8 cellular contexts compared by ENCODE assay signal in the genomic region with DNA sequence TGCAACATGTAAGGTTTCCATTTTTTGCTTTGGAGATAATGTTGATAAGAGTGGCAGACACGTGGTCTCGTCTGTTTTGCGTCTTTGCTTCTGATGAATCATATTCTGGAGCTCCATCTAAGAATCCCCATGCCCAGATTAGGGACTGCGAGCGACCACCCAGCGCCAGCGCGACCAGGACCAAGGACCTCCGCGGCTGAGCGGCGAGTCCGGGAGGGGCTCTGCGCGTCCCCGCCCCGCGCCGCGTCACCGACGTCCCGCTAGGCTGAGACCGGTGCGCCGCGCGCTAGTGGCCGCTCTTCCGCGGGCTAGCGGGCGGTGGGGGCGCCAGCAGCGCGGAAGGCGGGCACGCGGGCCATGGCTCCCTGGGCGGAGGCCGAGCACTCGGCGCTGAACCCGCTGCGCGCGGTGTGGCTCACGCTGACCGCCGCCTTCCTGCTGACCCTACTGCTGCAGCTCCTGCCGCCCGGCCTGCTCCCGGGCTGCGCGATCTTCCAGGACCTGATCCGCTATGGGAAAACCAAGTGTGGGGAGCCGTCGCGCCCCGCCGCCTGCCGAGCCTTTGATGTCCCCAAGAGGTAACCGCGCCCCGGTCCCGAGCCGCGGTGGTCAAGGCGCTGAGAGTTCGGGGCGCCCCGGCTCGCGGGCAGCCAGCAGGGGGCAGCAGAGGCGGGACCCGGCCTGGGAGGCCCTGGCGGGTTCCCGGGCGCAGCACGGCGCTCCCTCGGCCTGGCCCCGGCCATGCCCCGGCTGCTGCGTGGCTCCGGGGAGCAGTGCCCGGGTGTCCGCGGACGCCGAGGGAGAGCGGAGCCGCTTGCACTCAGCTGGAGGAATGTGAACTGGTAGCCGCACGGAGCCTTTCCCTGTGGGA. TPM values are rescaled to one million over a fixed set of nuclear protein-coding genes. Genes with fewer than 3 reads are reported as not detected.
DNase-seq lines count a peak whose midpoint lies in the region; TF ChIP-seq lines count a peak whose summit lies in the region.

A gene (plus strand): TSS at position 263 of the 871 bp plus-strand sequence. CDS start 95 bp downstream, at position 358.

- peak within 1 kb of the TSS; percentile 92 for H2AFZ ChIP-seq in GM23248
- peak within 1 kb of the TSS; percentile 99 for H2AFZ ChIP-seq in Karpas-422 (ENCODE audit: low read length)
- H2AFZ ChIP-seq in neural progenitor cell (replicated peaks): peak within 1 kb of the TSS; percentile 97

- H3K27ac Mint-ChIP-seq in neural progenitor cell: peak within 1 kb of the TSS; percentile 1

- peak; percentile 90 for TF ChIP-seq POLR2A in Raji (IDR thresholded peaks at IDR 0.05; ENCODE audit: insufficient read depth, low read depth, low read length)

- 1% methylated on average over 75 to 92 of the region's 95 CpGs for WGBS in GM23248 (ENCODE audit: low coverage in 1 of 2, low lambda C conversion rate in 2 of 2, missing lambda C conversion rate in 2 of 2), 2 experiments

- no peaks in the 10 kb centered on the region for H3K27me3 ChIP-seq in GM23248 (replicated peaks; ENCODE audit: insufficient read depth)
- H3K27me3 ChIP-seq in Karpas-422 (ENCODE audit: low read length): no peaks in the 10 kb centered on the region
- H3K27me3 ChIP-seq in neural progenitor cell: peaks cover 13% of the 10 kb centered on the region
- H3K27me3 ChIP-seq in subcutaneous abdominal adipose tissue (ENCODE audit: control insufficient read depth in 5 of 5, insufficient read depth in 4 of 5, low read length in 5 of 5): no peaks in the 10 kb centered on the region

- H4K20me1 ChIP-seq in GM23248 (ENCODE audit: insufficient read depth): no peaks in the 10 kb centered on the region
- no peaks in the 10 kb centered on the region for H4K20me1 ChIP-seq in Karpas-422 (ENCODE audit: insufficient read depth, low read depth, low read length)
- no peaks in the 10 kb centered on the region for H4K20me1 ChIP-seq in neural progenitor cell (ENCODE audit: low read depth)

- peaks cover 10% of the 10 kb centered on the region for H3K27me3 Mint-ChIP-seq in neural progenitor cell (ENCODE audit: insufficient read depth, low read depth)

- H3K4me1 Mint-ChIP-seq in neural progenitor cell: peaks cover 8% of the 10 kb centered on the region

- in situ Hi-C loops in G401 (cut with HindIII; ENCODE audit: low sequenced_read_pairs): no loop called here
- in situ Hi-C loops in GM23248 (cut with MboI): no loop called here

- H3K79me2 ChIP-seq in GM23248 (ENCODE audit: insufficient read depth) (peaks cover 42% of the 10 kb centered on the region), Karpas-422 (ENCODE audit: low read length) (peaks cover 7% of the 10 kb centered on the region; the same call in 1 of the 2 replicates), neural progenitor cell (ENCODE audit: low read depth) (peaks cover 13% of the 10 kb centered on the region)

- H3K4me3 ChIP-seq in GM23248: peak within 1 kb of the TSS; percentile 84
- peak within 1 kb of the TSS; percentile 80 for H3K4me3 ChIP-seq in Karpas-422 (ENCODE audit: low read length)
- peak within 1 kb of the TSS; percentile 61 to 73 for H3K4me3 ChIP-seq in foreskin fibroblast (ENCODE audit: low read depth in 1 of 2, low read length in 2 of 2)
- peak within 1 kb of the TSS; percentile 88 for H3K4me3 ChIP-seq in neural progenitor cell
- peak within 1 kb of the TSS; percentile 72 to 86 (median 78) for H3K4me3 ChIP-seq in subcutaneous abdominal adipose tissue (ENCODE audit: low read depth in 1 of 5, low read length in 5 of 5)

- H3F3A ChIP-seq in GM23248 (ENCODE audit: insufficient read depth) (peaks cover 30% of the 10 kb centered on the region), neural progenitor cell (ENCODE audit: low read depth) (peaks cover 40% of the 10 kb centered on the region)

- H3K9me3 ChIP-seq in GM23248 (ENCODE audit: low read depth): no peaks in the 10 kb centered on the region
- no peaks in the 10 kb centered on the region for H3K9me3 ChIP-seq in Karpas-422 (ENCODE audit: low read length)
- no peaks in the 10 kb centered on the region for H3K9me3 ChIP-seq in neural progenitor cell (ENCODE audit: low read depth)
- H3K9me3 ChIP-seq in subcutaneous abdominal adipose tissue (ENCODE audit: control insufficient read depth in 5 of 5, low read length in 5 of 5): no peaks in the 10 kb centered on the region

- peak within 1 kb of the TSS; percentile 85 for H3K27ac ChIP-seq in GM23248
- peak within 1 kb of the TSS; percentile 44; the same call in 1 of the 2 replicates for H3K27ac ChIP-seq in Karpas-422 (ENCODE audit: low read length)
- H3K27ac ChIP-seq in neural progenitor cell: no peak within 1 kb of the TSS
- H3K27ac ChIP-seq in subcutaneous abdominal adipose tissue (ENCODE audit: low read depth, low read length): peak within 1 kb of the TSS; percentile 95

- peak within 1 kb of the TSS; percentile 87 for H3K9ac ChIP-seq in GM23248
- peak within 1 kb of the TSS; percentile 92 for H3K9ac ChIP-seq in Karpas-422 (ENCODE audit: low read length)
- H3K9ac ChIP-seq in neural progenitor cell: no peak within 1 kb of the TSS
- H3K9ac ChIP-seq in subcutaneous abdominal adipose tissue (ENCODE audit: low read length in 5 of 5): peak within 1 kb of the TSS; percentile 82 to 91 (median 87)

- H3K4me3 Mint-ChIP-seq in neural progenitor cell: peak within 1 kb of the TSS; percentile 88

- H3K9me2 ChIP-seq in GM23248 (ENCODE audit: insufficient read depth) (no peaks in the 10 kb centered on the region), Karpas-422 (replicated peaks; ENCODE audit: insufficient read depth, low read length) (no peaks in the 10 kb centered on the region)

- H3K36me3 ChIP-seq in GM23248 (ENCODE audit: low read depth) (no peaks in the 10 kb centered on the region), Karpas-422 (ENCODE audit: insufficient read depth, low read length) (no peaks in the 10 kb centered on the region), neural progenitor cell (no peaks in the 10 kb centered on the region), subcutaneous abdominal adipose tissue (ENCODE audit: control insufficient read depth in 5 of 5, insufficient read depth in 5 of 5, low read length in 5 of 5) (no peaks in the 10 kb centered on the region)

- peak within 1 kb of the TSS; percentile 89 for H3K4me2 ChIP-seq in GM23248 (ENCODE audit: unreplicated experiment)
- peak within 1 kb of the TSS; percentile 91 for H3K4me2 ChIP-seq in Karpas-422 (ENCODE audit: low read depth, low read length, poor library complexity, severe bottlenecking)
- H3K4me2 ChIP-seq in neural progenitor cell: peak within 1 kb of the TSS; percentile 93

- peak; percentile 71 for TF ChIP-seq CTCF in foreskin fibroblast (IDR thresholded peaks at IDR 0.05; ENCODE audit: low read depth, low read length)
- peak; percentile 84 for TF ChIP-seq CTCF in neural progenitor cell (IDR thresholded peaks at IDR 0.05)

- DNase-seq in G401 (ENCODE audit: low spot score): peak; percentile 77
- DNase-seq in GM23248: peak; percentile 93
- peak; percentile 92 for DNase-seq in Karpas-422
- peak; percentile 94 for DNase-seq in activated effector memory CD4-positive, alpha-beta T cell treated with anti-CD3 and anti-CD28 coated beads, Interleukin-2, amount 50 U/mL, for 16 hours
- DNase-seq in foreskin fibroblast: peak; percentile 82 to 95
- peak; percentile 92 for DNase-seq in neural progenitor cell (ENCODE audit: low spot score)

- H3K36me3 Mint-ChIP-seq in neural progenitor cell: no peaks in the 10 kb centered on the region

- H3K9me3 Mint-ChIP-seq in neural progenitor cell: no peaks in the 10 kb centered on the region

- peaks cover 26% of the 10 kb centered on the region for H3K4me1 ChIP-seq in GM23248 (ENCODE audit: insufficient read depth)
- H3K4me1 ChIP-seq in Karpas-422 (ENCODE audit: low read length): peaks cover 27% of the 10 kb centered on the region
- H3K4me1 ChIP-seq in neural progenitor cell: peaks cover 17% of the 10 kb centered on the region
- peaks cover 2 to 16% (median 13%) of the 10 kb centered on the region in 5 donors for H3K4me1 ChIP-seq in subcutaneous abdominal adipose tissue (ENCODE audit: control insufficient read depth in 5 of 5, insufficient read depth in 5 of 5, low read length in 5 of 5)

RNA-seq across cellular contexts. Expression of the gene that starts here (rescaled TPM):
- 7.9 and 13.4 TPM in 2 replicates for total RNA-seq in G401 (2014; rRNA removed; shearing (Covaris generic))
- total RNA-seq in GM23248 (2014; rRNA removed; shearing (Covaris generic)): 16.4 and 20.6 TPM in 2 replicates
- polyA plus RNA-seq in GM23248 (2016; fragmentation: Nextera tagmentation; extraction: Ambion mirVana): 54.2 and 57.9 TPM in 2 replicates
- 15.6 and 25.7 TPM in 2 replicates for total RNA-seq in Karpas-422 (2014; rRNA removed; shearing (Covaris generic); ENCODE audit: low replicate concordance)
- total RNA-seq in neural progenitor cell (ENCODE audit: low replicate concordance): 13.2 and 22.7 TPM in 2 replicates
